Comparison of ENCODE assay signal across 12 cellular contexts in the genomic region with DNA sequence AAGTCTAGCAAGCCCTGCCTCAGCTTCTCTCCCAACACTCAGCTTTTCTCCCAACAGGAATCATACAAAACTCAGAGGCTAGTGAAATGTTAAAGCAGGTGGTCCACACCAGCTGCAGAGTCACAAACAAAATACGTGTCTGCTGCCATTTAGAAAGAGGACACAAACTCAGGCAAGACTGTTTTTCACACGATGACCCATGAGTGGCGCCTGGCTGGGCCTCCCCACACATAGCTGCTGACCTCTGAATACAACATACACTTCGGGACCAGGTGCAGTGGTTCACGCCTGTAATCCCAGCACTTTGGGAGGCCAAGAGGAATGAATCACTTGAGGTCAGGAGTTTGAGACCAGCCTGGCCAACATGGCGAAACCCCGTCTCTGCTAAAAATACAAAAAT. TPM values are rescaled to one million over a fixed set of nuclear protein-coding genes. Genes with fewer than 3 reads are reported as not detected.
DNase-seq lines count a peak whose midpoint lies in the region; ATAC-seq, FAIRE-seq and TF ChIP-seq lines count a peak whose summit lies in the region.
"Not testable (repeated sequence)": the region's sequence is repeated elsewhere in the genome, so short reads cannot be mapped to it uniquely, and the experiment has no call there.
"Had no signal": no experiment of that assay in that cellular context is flagged by ENCODE, and none has a peak within 500 bp of the region (broad histone marks: within the 10 kb centered on the region; RNA-seq: fewer than 3 reads in every experiment).

No MANE protein-coding gene starts in this region.

- H3K79me2 ChIP-seq in K562 (ENCODE audit: control insufficient read depth, insufficient read depth, low read length) = not testable (repeated sequence)

- not testable (repeated sequence) for TF ChIP-seq POLR2A in K562 (conservative IDR thresholded peaks at IDR 0.05)

- H3K27me3 ChIP-seq in BLaER1; K562 (ENCODE audit: control insufficient read depth in 2 of 2, insufficient read depth in 2 of 2, low read length in 2 of 2); psoas muscle (ENCODE audit: insufficient read depth in 3 of 3, low read length in 2 of 3): not testable (repeated sequence)

- not testable (repeated sequence) for H3K36me3 ChIP-seq in BLaER1; K562 (ENCODE audit: control insufficient read depth, insufficient read depth, low read length); psoas muscle (ENCODE audit: insufficient read depth in 1 of 2, low read depth in 1 of 2)

- H3K27ac Mint-ChIP-seq in type B pancreatic cell = not testable (repeated sequence)

- ATAC-seq in K562, psoas muscle: not testable (repeated sequence)

- POLR2A ChIA-PET in K562 (lab: Yijun Ruan, JAX) = not testable (repeated sequence)

- FAIRE-seq in K562 (lab: Jason Lieb, UNC) = not testable (repeated sequence)

- H3K4me2 ChIP-seq in BLaER1 = peak overlapping the region; percentile 15
- not testable (repeated sequence) for H3K4me2 ChIP-seq in K562 (ENCODE audit: insufficient read depth, low read length)

- not testable (repeated sequence) for H3K4me3 Mint-ChIP-seq in type B pancreatic cell

- in situ Hi-C loops in K562 (cut with MboI) = not testable (repeated sequence)

- H3K9me3 ChIP-seq in BLaER1; K562 (replicated peaks; ENCODE audit: control insufficient read depth, insufficient read depth, low read depth, low read length); psoas muscle: not testable (repeated sequence)

- not testable (repeated sequence) for TF ChIP-seq CTCF in K562 (IDR thresholded peaks at IDR 0.05 in 2 of 3, conservative IDR thresholded peaks at IDR 0.05 in 1 of 3; ENCODE audit: insufficient read depth in 2 of 3, low read depth in 1 of 3, low read length in 3 of 3); psoas muscle (IDR thresholded peaks at IDR 0.05); type B pancreatic cell (conservative IDR thresholded peaks at IDR 0.05)

- H3K9me1 ChIP-seq in K562 (ENCODE audit: control insufficient read depth, insufficient read depth, low read length) = not testable (repeated sequence)

- not testable (repeated sequence) for BruUV-seq in K562 (replicated peaks; lab: Mats Ljungman, UMichigan)

- TF ChIP-seq EP300 in K562 (IDR thresholded peaks at IDR 0.05; ENCODE audit: low read length) = not testable (repeated sequence)

- H3K4me1 Mint-ChIP-seq in type B pancreatic cell (ENCODE audit: unreplicated experiment) = not testable (repeated sequence)

- WGBS in K562 (ENCODE audit: insufficient coverage, low coverage, missing lambda C conversion rate) = 62% methylated on average over 7 of the region's 7 CpGs
- WGBS in psoas muscle, 3 donors = 53 to 69% (median 54%) methylated on average over 7 of the region's 7 CpGs

- H3K4me1 ChIP-seq in BLaER1 (peaks cover 21% of the 10 kb centered on the region), K562 (replicated peaks in 1 of 2; ENCODE audit: control insufficient read depth in 2 of 2, insufficient read depth in 2 of 2, low read length in 2 of 2) (peaks cover 3 to 17% of the 10 kb centered on the region in 2 experiments; a peak in 4 of 5 replicates), psoas muscle (peaks cover 20% of the 10 kb centered on the region)

- H2AFZ ChIP-seq in K562 (ENCODE audit: low read depth, low read length) = peak overlapping the region; percentile 85

- H3K27me3 Mint-ChIP-seq in type B pancreatic cell = not testable (repeated sequence)

- H3K9me3 Mint-ChIP-seq in type B pancreatic cell = not testable (repeated sequence)

- DNase-seq in LHCN-M2 (ENCODE audit: low read depth) (peak; percentile 52), K562 (ENCODE audit: extremely low read depth in 1 of 4, low spot score in 3 of 4) (peak in 1 of 4 experiments; percentile 28), iris pigment epithelial cell (ENCODE audit: low read depth) (peak; percentile 24), myocyte (ENCODE audit: low read depth) (peak; percentile 61), type B pancreatic cell (ENCODE audit: extremely low spot score, unreplicated experiment) (peak; percentile 32)
- not testable (repeated sequence) for DNase-seq in psoas muscle

- not testable (repeated sequence) for TF ChIP-seq RAD21 in K562 (CRISPR knock-in tag; conservative IDR thresholded peaks at IDR 0.05 in 1 of 2, IDR thresholded peaks at IDR 0.05 in 1 of 2)

- H3K27ac ChIP-seq in BLaER1 = peak overlapping the region; percentile 14; the same call in 1 of the 2 replicates
- H3K27ac ChIP-seq in K562 (ENCODE audit: extremely low read depth, low read depth, low read length) = not testable (repeated sequence)
- peak overlapping the region; percentile 30 for H3K27ac ChIP-seq in psoas muscle

- CTCF ChIA-PET in K562 (lab: Yijun Ruan, JAX; ENCODE audit: low intra/inter-chr PET ratio) = not testable (repeated sequence)

- H3K36me3 Mint-ChIP-seq in type B pancreatic cell = not testable (repeated sequence)

- not testable (repeated sequence) for H3K4me3 ChIP-seq in BLaER1, K562, psoas muscle

- H3K9ac ChIP-seq in BLaER1; K562 (ENCODE audit: insufficient read depth in 1 of 2, low read depth in 2 of 2, low read length in 2 of 2): not testable (repeated sequence)

- not testable (repeated sequence) for H4K20me1 ChIP-seq in BLaER1; K562 (replicated peaks; ENCODE audit: control insufficient read depth, insufficient read depth, low read length)

- intact Hi-C loops in K562 (cut with micrococcal nuclease); psoas muscle (cut with DNase I): not testable (repeated sequence)

RNA-seq across cellular contexts. Expression of a gene that starts 6.9 kb away (rescaled TPM):
- total RNA-seq in LHCN-M2 (2014; rRNA removed) = 0.32 and 0.63 TPM in 2 replicates
- polyA plus RNA-seq in LHCN-M2 (2012) = 5.2 TPM
- 0.09 TPM in 2 replicates for total RNA-seq in K562 (2011; cell fraction: chromatin; rRNA removed; ENCODE audit: low replicate concordance)
- total RNA-seq in K562 (2011; cell fraction: nucleolus; rRNA removed) = 0.17 TPM in 1 of 2 replicates, not detected in the other
- 0.15 TPM in 1 of 2 replicates, not detected in the other for total RNA-seq in K562 (2011; cell fraction: nucleoplasm; rRNA removed)
- total RNA-seq in K562 (2014; rRNA removed) = 0.04 TPM in 1 of 2 replicates, not detected in the other
- not detected in 2 replicates for total RNA-seq in K562 (2014; rRNA removed; fragmentation: Illumina TruSeq; extraction: Trizol)
- total RNA-seq in K562 (2015; rRNA removed; fragmentation: Illumina TruSeq; extraction: Trizol) = not detected in 2 replicates
- 0.07 TPM in 1 of 2 replicates, not detected in the other for total RNA-seq in K562 (2021)
- polyA plus RNA-seq in K562 (2011; rRNA removed) = 0.03 TPM in 1 of 2 replicates, not detected in the other
- polyA plus RNA-seq in K562 (2011; cell fraction: cytosol; rRNA removed) = not detected in 2 replicates
- polyA plus RNA-seq in K562 (2011; cell fraction: nucleus; rRNA removed) = not detected in 2 replicates
- 0.04 and 0.08 TPM in 2 replicates for polyA plus RNA-seq in K562 (2012)
- 0.03 and 0.07 TPM in 2 replicates for polyA plus RNA-seq in K562 (2014; fragmentation: Illumina TruSeq; extraction: Trizol)
- not detected for polyA plus RNA-seq in K562 (2014; fragmentation: Nextera tagmentation; extraction: Ambion mirVana)
- polyA plus RNA-seq in K562 (2014; rRNA removed) = not detected in 2 replicates
- polyA minus RNA-seq in K562 (2011; rRNA and poly(A)+ RNA removed) = not detected in 2 replicates
- polyA minus RNA-seq in K562 (2011; cell fraction: cytosol; rRNA and poly(A)+ RNA removed) = not detected in 2 replicates
- polyA minus RNA-seq in K562 (2011; cell fraction: nucleus; rRNA and poly(A)+ RNA removed) = not detected in 2 replicates
- total RNA-seq in myocyte = 22.8 and 41.4 TPM in 2 replicates
- polyA plus RNA-seq in myocyte (2012) = 34.3 TPM
- 100 to 1,000 TPM; 132 to 289 (median 185) TPM for total RNA-seq in psoas muscle
- polyA plus RNA-seq in psoas muscle = 10 to 100 TPM in 2 of 3 donors, 1 to 10 TPM in 1; 8.8 to 60.7 (median 27.3) TPM
- 0.27 TPM in 1 of 2 replicates, not detected in the other for total RNA-seq in type B pancreatic cell (ENCODE audit: low replicate concordance)
- total RNA-seq: Calu3; CD8-positive, alpha-beta T cell; GM23338; HT-29 had no signal
- polyA plus RNA-seq: A549 had no signal

RNA-seq across cellular contexts. Expression of a gene that starts 21.4 kb away (rescaled TPM):
- not detected in 2 replicates for total RNA-seq in LHCN-M2 (2014; rRNA removed)
- polyA plus RNA-seq in LHCN-M2 (2012) = 0.09 TPM
- not detected in 2 replicates for total RNA-seq in K562 (2011; cell fraction: chromatin; rRNA removed; ENCODE audit: low replicate concordance)
- total RNA-seq in K562 (2011; cell fraction: nucleolus; rRNA removed) = not detected in 2 replicates
- total RNA-seq in K562 (2011; cell fraction: nucleoplasm; rRNA removed) = not detected in 2 replicates
- total RNA-seq in K562 (2014; rRNA removed) = not detected in 2 replicates
- not detected in 2 replicates for total RNA-seq in K562 (2014; rRNA removed; fragmentation: Illumina TruSeq; extraction: Trizol)
- 0.18 and 0.23 TPM in 2 replicates for total RNA-seq in K562 (2015; rRNA removed; fragmentation: Illumina TruSeq; extraction: Trizol)
- total RNA-seq in K562 (2021) = not detected in 2 replicates
- 0.06 and 0.09 TPM in 2 replicates for polyA plus RNA-seq in K562 (2011; rRNA removed)
- 0.13 TPM in 1 of 2 replicates, not detected in the other for polyA plus RNA-seq in K562 (2011; cell fraction: cytosol; rRNA removed)
- not detected in 2 replicates for polyA plus RNA-seq in K562 (2011; cell fraction: nucleus; rRNA removed)
- 0.07 and 0.19 TPM in 2 replicates for polyA plus RNA-seq in K562 (2012)
- polyA plus RNA-seq in K562 (2014; fragmentation: Illumina TruSeq; extraction: Trizol) = 0.10 TPM in 1 of 2 replicates, not detected in the other
- polyA plus RNA-seq in K562 (2014; fragmentation: Nextera tagmentation; extraction: Ambion mirVana) = under 1 TPM in 1 of 2 experiments, not detected in 1; 0.03 TPM
- 0.09 and 0.11 TPM in 2 replicates for polyA plus RNA-seq in K562 (2014; rRNA removed)
- polyA minus RNA-seq in K562 (2011; rRNA and poly(A)+ RNA removed) = not detected in 2 replicates
- polyA minus RNA-seq in K562 (2011; cell fraction: cytosol; rRNA and poly(A)+ RNA removed) = not detected in 2 replicates
- not detected in 2 replicates for polyA minus RNA-seq in K562 (2011; cell fraction: nucleus; rRNA and poly(A)+ RNA removed)
- total RNA-seq in myocyte = 4.7 and 5.5 TPM in 2 replicates
- 8.3 TPM for polyA plus RNA-seq in myocyte (2012)
- total RNA-seq in psoas muscle = 1,000 to 10,000 TPM in 3 of 4 donors, 100 to 1,000 TPM in 1; 805 to 1,915 (median 1,417) TPM
- 1,000 to 10,000 TPM in 1 of 3 donors, 100 to 1,000 TPM in 2; 318 to 1,157 (median 878) TPM for polyA plus RNA-seq in psoas muscle
- total RNA-seq in type B pancreatic cell (ENCODE audit: low replicate concordance) = 0.36 and 0.82 TPM in 2 replicates
- total RNA-seq: Calu3; CD8-positive, alpha-beta T cell; HT-29 had no signal

RNA-seq across cellular contexts. Expression of a gene that starts 35.2 kb away (rescaled TPM):
- 1.0 and 2.5 TPM in 2 replicates for total RNA-seq in LHCN-M2 (2014; rRNA removed)
- 1.0 TPM for polyA plus RNA-seq in LHCN-M2 (2012)
- total RNA-seq in K562 (2011; cell fraction: chromatin; rRNA removed; ENCODE audit: low replicate concordance) = 22.4 and 44.9 TPM in 2 replicates
- 12.0 and 15.7 TPM in 2 replicates for total RNA-seq in K562 (2011; cell fraction: nucleolus; rRNA removed)
- 23.0 and 30.7 TPM in 2 replicates for total RNA-seq in K562 (2011; cell fraction: nucleoplasm; rRNA removed)
- total RNA-seq in K562 (2014; rRNA removed) = 1.2 and 3.5 TPM in 2 replicates
- 3.7 and 5.3 TPM in 2 replicates for total RNA-seq in K562 (2014; rRNA removed; fragmentation: Illumina TruSeq; extraction: Trizol)
- total RNA-seq in K562 (2015; rRNA removed; fragmentation: Illumina TruSeq; extraction: Trizol) = 6.1 and 6.2 TPM in 2 replicates
- 5.1 and 5.6 TPM in 2 replicates for total RNA-seq in K562 (2021)
- 7.5 and 10.1 TPM in 2 replicates for polyA plus RNA-seq in K562 (2011; rRNA removed)
- 4.1 and 5.4 TPM in 2 replicates for polyA plus RNA-seq in K562 (2011; cell fraction: cytosol; rRNA removed)
- 35.9 and 45.0 TPM in 2 replicates for polyA plus RNA-seq in K562 (2011; cell fraction: nucleus; rRNA removed)
- 3.9 and 9.2 TPM in 2 replicates for polyA plus RNA-seq in K562 (2012)
- polyA plus RNA-seq in K562 (2014; fragmentation: Illumina TruSeq; extraction: Trizol) = 5.4 and 7.0 TPM in 2 replicates
- polyA plus RNA-seq in K562 (2014; fragmentation: Nextera tagmentation; extraction: Ambion mirVana) = under 1 TPM; 0.32 to 0.66 TPM
- polyA plus RNA-seq in K562 (2014; rRNA removed) = 5.0 and 6.8 TPM in 2 replicates
- polyA minus RNA-seq in K562 (2011; rRNA and poly(A)+ RNA removed) = 5.3 and 5.7 TPM in 2 replicates
- polyA minus RNA-seq in K562 (2011; cell fraction: cytosol; rRNA and poly(A)+ RNA removed) = 1.2 and 2.4 TPM in 2 replicates
- 4.8 and 9.8 TPM in 2 replicates for polyA minus RNA-seq in K562 (2011; cell fraction: nucleus; rRNA and poly(A)+ RNA removed)
- 3.3 and 6.6 TPM in 2 replicates for total RNA-seq in myocyte
- 4.0 TPM for polyA plus RNA-seq in myocyte (2012)
- 1 to 10 TPM; 1.4 to 3.6 (median 2.9) TPM for total RNA-seq in psoas muscle
- polyA plus RNA-seq in psoas muscle = 1 to 10 TPM; 2.1 to 2.3 (median 2.2) TPM
- 4.7 and 10.3 TPM in 2 replicates for total RNA-seq in type B pancreatic cell (ENCODE audit: low replicate concordance)

Comparison
In these comparisons a context has a peak if more than half of its experiments do, and no peak if none do; other contexts are left out.
1. RNA of a gene that starts 6.9 kb away (total RNA-seq): 132 to 289 TPM in psoas muscle and 22.8 to 41.4 TPM in myocyte; 0.32 to 0.63 TPM in LHCN-M2, 0.27 TPM in type B pancreatic cell and 0.04 to 0.17 TPM in K562; every median in the first group is over 10 times any median in the second.
2. RNA of a gene that starts 21.4 kb away (total RNA-seq): 805 to 1,915 TPM in psoas muscle; 4.7 to 5.5 TPM in myocyte, 0.36 to 0.82 TPM in type B pancreatic cell, 0.18 to 0.23 TPM in K562 and not detected in LHCN-M2; every median in the first group is over 100 times any median in the second.